ENCODE assay signal across 29 cellular contexts in the genomic region with DNA sequence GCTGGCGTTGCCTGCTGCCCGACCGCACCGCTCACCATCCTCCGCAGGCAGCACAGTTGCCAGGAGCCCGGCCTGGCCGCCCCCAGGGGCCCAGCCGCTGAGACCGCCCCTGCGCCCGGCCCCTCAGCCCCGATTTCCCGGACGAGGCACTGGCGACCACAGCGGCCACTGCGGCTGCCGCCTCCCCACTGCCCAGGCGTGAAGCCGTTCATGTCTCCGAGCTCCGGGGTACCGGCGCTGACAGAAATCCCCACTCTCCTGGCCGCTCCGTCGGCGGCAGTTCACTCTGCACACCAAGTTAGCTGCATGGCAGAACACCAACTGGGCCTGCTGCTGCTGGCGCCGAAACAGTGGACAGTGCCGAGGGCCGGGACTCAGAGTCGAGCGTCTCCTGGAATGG.
"Had no signal": no experiment of that assay in that cellular context is flagged by ENCODE, and none has a peak within 500 bp of the region (broad histone marks: within the 10 kb centered on the region; RNA-seq: fewer than 3 reads in every experiment).

No MANE protein-coding gene starts in this region.

- DNase-seq: colonic mucosa; effector CD8-positive, alpha-beta T cell; endodermal cell; foreskin fibroblast; gastrocnemius medialis; head of caudate nucleus; mesenchymal stem cell; midbrain; naive thymus-derived CD8-positive, alpha-beta T cell; nephron progenitor cell; occipital lobe; pancreas; retina; right lobe of liver; small intestine; stimulated activated CD4-positive, alpha-beta T cell treated with anti-CD3 and anti-CD28 coated beads, Interleukin-12 subunit alpha, Interleukin-12 subunit beta, amount 100 ng/mL, for 4 hours; stimulated activated CD4-positive, alpha-beta T cell treated with anti-CD3 and anti-CD28 coated beads, Interleukin-1b, Interleukin-23, amount 100 ng/mL, for 48 hours; stimulated activated CD4-positive, alpha-beta T cell treated with anti-CD3 and anti-CD28 coated beads, Interleukin-4, amount 100 ng/mL, for 1 hour; stimulated activated CD8-positive, alpha-beta memory T cell treated with anti-CD3 and anti-CD28 coated beads, Interleukin-4, amount 100 ng/mL, for 48 hours; stimulated activated naive CD4-positive, alpha-beta T cell; substantia nigra; testis; tibial artery; uterus had no signal

- ATAC-seq: esophagus mucosa; gastrocnemius medialis; left lobe of liver; naive thymus-derived CD8-positive, alpha-beta T cell; pancreas had no signal

- H3K36me3 ChIP-seq: colonic mucosa, uterus had no signal

- H3K27ac ChIP-seq: colonic mucosa, epithelial cell of prostate, gastrocnemius medialis, pancreas, right lobe of liver, testis, tibial artery, upper lobe of left lung, uterus had no signal

- H3K4me1 ChIP-seq: uterus had no signal

- H3K9me3 ChIP-seq: colonic mucosa, gastrocnemius medialis, pancreas, right lobe of liver, testis, tibial artery, upper lobe of left lung, uterus had no signal

- FAIRE-seq: keratinocyte, pancreas, small intestine had no signal

- H3K4me3 ChIP-seq: colonic mucosa, gastrocnemius medialis, pancreas, right lobe of liver, tibial artery, upper lobe of left lung, uterus had no signal

- H3K27me3 ChIP-seq: colonic mucosa, gastrocnemius medialis, pancreas, right lobe of liver, testis, tibial artery, upper lobe of left lung, uterus had no signal
